In genomic region chr5:97071101-97071500, GRCh38 we compare ENCODE assay signal across 13 cellular contexts.
DNase-seq lines count a peak whose midpoint lies in the region; ATAC-seq and TF ChIP-seq lines count a peak whose summit lies in the region.
"Had no signal": no experiment of that assay in that cellular context is flagged by ENCODE, and none has a peak within 500 bp of the region (broad histone marks: within the 10 kb centered on the region; RNA-seq: fewer than 3 reads in every experiment).

No MANE protein-coding gene starts in this region.

- H4K20me1 ChIP-seq in MM.1S (ENCODE audit: insufficient read depth, low read length): no peaks in the 10 kb centered on the region

- H3K4me2 ChIP-seq in skeletal muscle satellite cell (ENCODE audit: low read length) (peak overlapping the region; percentile 39), MM.1S (ENCODE audit: low read depth, low read length) (no peak overlapping the region)

- TF ChIP-seq CTCF in RWPE2 (IDR thresholded peaks at IDR 0.05; ENCODE audit: poor library complexity, severe bottlenecking): no peak
- no peak for TF ChIP-seq CTCF in gastroesophageal sphincter (IDR thresholded peaks at IDR 0.05)
- TF ChIP-seq CTCF in MM.1S (IDR thresholded peaks at IDR 0.05; ENCODE audit: low read length): no peak

- H3K27me3 ChIP-seq in RWPE2 (ENCODE audit: insufficient read depth, poor library complexity, severe bottlenecking) (no peaks in the 10 kb centered on the region), gastroesophageal sphincter (no peaks in the 10 kb centered on the region), skeletal muscle satellite cell (ENCODE audit: control insufficient read depth, insufficient read depth, low read length) (no peaks in the 10 kb centered on the region), MM.1S (replicated peaks; ENCODE audit: insufficient read depth, low read length) (no peaks in the 10 kb centered on the region)
- H3K27me3 ChIP-seq: vagina had no signal

- ATAC-seq in RWPE2 (ENCODE audit: low read depth) (peak; percentile 61; the same call in 2 of the 3 replicates), gastroesophageal sphincter (peak; percentile 81), left ventricle myocardium superior (no peak)

- H3K9me3 ChIP-seq in RWPE2 (ENCODE audit: severe bottlenecking): no peaks in the 10 kb centered on the region
- H3K9me3 ChIP-seq in gastroesophageal sphincter: no peaks in the 10 kb centered on the region
- H3K9me3 ChIP-seq in skeletal muscle satellite cell (replicated peaks; ENCODE audit: low read length): no peaks in the 10 kb centered on the region
- no peaks in the 10 kb centered on the region for H3K9me3 ChIP-seq in MM.1S (replicated peaks; ENCODE audit: insufficient read depth, low read length)
- H3K9me3 ChIP-seq: vagina had no signal

- H3K9ac ChIP-seq in skeletal muscle satellite cell (ENCODE audit: low read depth, low read length) (no peak overlapping the region), MM.1S (ENCODE audit: low read length) (no peak overlapping the region)
- H3K9ac ChIP-seq: parathyroid adenoma had no signal

- H3F3A ChIP-seq in MM.1S (ENCODE audit: insufficient read depth, low read length): no peaks in the 10 kb centered on the region

- WGBS in gastroesophageal sphincter (ENCODE audit: low coverage in 1 of 2), 2 donors: 28 to 32% methylated on average over 8 of the region's 8 CpGs

- H3K4me3 ChIP-seq in RWPE2 (ENCODE audit: severe bottlenecking) (no peak overlapping the region), gastroesophageal sphincter (no peak overlapping the region), skeletal muscle satellite cell (ENCODE audit: low read length) (no peak overlapping the region), MM.1S (ENCODE audit: low read length) (no peak overlapping the region)
- H3K4me3 ChIP-seq: vagina had no signal

- no peaks in the 10 kb centered on the region for H3K9me2 ChIP-seq in MM.1S (replicated peaks; ENCODE audit: insufficient read depth, low read length)

- DNase-seq in ELR (ENCODE audit: low read depth): peak; percentile 52
- no peak for DNase-seq in RWPE2 (ENCODE audit: low spot score)
- no peak for DNase-seq in SW 1271 (lab: John Stamatoyannopoulos, UW)
- no peak for DNase-seq in left ventricle myocardium superior
- no peak for DNase-seq in MM.1S
- no peak for DNase-seq in activated CD4-positive, alpha-beta T cell treated with anti-CD3 and anti-CD28 coated beads, Interleukin-2, amount 50 U/mL, for 48 hours
- DNase-seq: Calu3, Karpas-422, NCI-H524 treated with DMSO at 0.1 percent for 48 hours had no signal

- intact Hi-C loops in left ventricle myocardium superior (cut with micrococcal nuclease): no loop called here

- H3K36me3 ChIP-seq in RWPE2 (ENCODE audit: low read depth) (no peaks in the 10 kb centered on the region), gastroesophageal sphincter (no peaks in the 10 kb centered on the region), skeletal muscle satellite cell (ENCODE audit: insufficient read depth, low read length) (no peaks in the 10 kb centered on the region), MM.1S (replicated peaks; ENCODE audit: insufficient read depth, low read length) (no peaks in the 10 kb centered on the region)
- H3K36me3 ChIP-seq: vagina had no signal

- no peak for TF ChIP-seq EP300 in gastroesophageal sphincter (IDR thresholded peaks at IDR 0.05)

- no peak overlapping the region for H3K27ac ChIP-seq in RWPE2 (ENCODE audit: poor library complexity, severe bottlenecking)
- peak overlapping the region; percentile 54 to 69 (median 62) for H3K27ac ChIP-seq in gastroesophageal sphincter
- H3K27ac ChIP-seq in MM.1S (ENCODE audit: low read length): no peak overlapping the region
- H3K27ac ChIP-seq: parathyroid adenoma, vagina had no signal

- TF ChIP-seq POLR2A in gastroesophageal sphincter (IDR thresholded peaks at IDR 0.05): no peak

- H2AFZ ChIP-seq in MM.1S (ENCODE audit: low read length): no peak overlapping the region
- H2AFZ ChIP-seq: parathyroid adenoma had no signal

- H3K4me1 ChIP-seq in RWPE2 (ENCODE audit: insufficient read depth, poor library complexity, severe bottlenecking): no peaks in the 10 kb centered on the region
- H3K4me1 ChIP-seq in gastroesophageal sphincter: peaks cover 0 to 22% (median 0%) of the 10 kb centered on the region in 3 donors
- H3K4me1 ChIP-seq in skeletal muscle satellite cell (ENCODE audit: control insufficient read depth, insufficient read depth, low read length): peaks cover 5% of the 10 kb centered on the region
- H3K4me1 ChIP-seq in MM.1S (ENCODE audit: low read length): no peaks in the 10 kb centered on the region
- H3K4me1 ChIP-seq: parathyroid adenoma, vagina had no signal

- no peaks in the 10 kb centered on the region for H3K79me2 ChIP-seq in MM.1S (ENCODE audit: low read length)
- H3K79me2 ChIP-seq: parathyroid adenoma had no signal

Comparison
In these comparisons a context has a peak if more than half of its experiments do, and no peak if none do; other contexts are left out.
1. H3K27ac ChIP-seq: peak in gastroesophageal sphincter (4 of 4); none in RWPE2 (single experiment) and MM.1S (single experiment).